ENCODE assay signal across 27 cellular contexts in genomic region chr3:133928903-133929607, GRCh38. TPM values are rescaled to one million over a fixed set of nuclear protein-coding genes. Genes with fewer than 3 reads are reported as not detected.
DNase-seq lines count a peak whose midpoint lies in the region; ATAC-seq and TF ChIP-seq lines count a peak whose summit lies in the region.
"Had no signal": no experiment of that assay in that cellular context is flagged by ENCODE, and none has a peak within 500 bp of the region (broad histone marks: within the 10 kb centered on the region; RNA-seq: fewer than 3 reads in every experiment).

No MANE protein-coding gene starts in this region.

- no peaks in the 10 kb centered on the region for H3K9me3 ChIP-seq in CD4-positive, CD25-positive, alpha-beta regulatory T cell (ENCODE audit: control insufficient read depth in 2 of 2, low read length in 2 of 2)
- H3K9me3 ChIP-seq in colonic mucosa, result no peaks in the 10 kb centered on the region
- no peaks in the 10 kb centered on the region for H3K9me3 ChIP-seq in sigmoid colon
- H3K9me3 ChIP-seq: breast epithelium, psoas muscle, suprapubic skin had no signal

- no peak for TF ChIP-seq EP300 in sigmoid colon (IDR thresholded peaks at IDR 0.05)

- no peaks in the 10 kb centered on the region for H3K27me3 ChIP-seq in CD4-positive, CD25-positive, alpha-beta regulatory T cell (ENCODE audit: control insufficient read depth, insufficient read depth, low read length)
- no peaks in the 10 kb centered on the region for H3K27me3 ChIP-seq in colonic mucosa
- no peaks in the 10 kb centered on the region for H3K27me3 ChIP-seq in sigmoid colon
- H3K27me3 ChIP-seq: breast epithelium, suprapubic skin had no signal

- peaks cover 15% of the 10 kb centered on the region for H3K4me1 ChIP-seq in CD4-positive, CD25-positive, alpha-beta regulatory T cell (ENCODE audit: control insufficient read depth, insufficient read depth, low read length, poor library complexity, severe bottlenecking)
- no peaks in the 10 kb centered on the region for H3K4me1 ChIP-seq in colonic mucosa
- H3K4me1 ChIP-seq in sigmoid colon, result peaks cover 0 to 14% (median 12%) of the 10 kb centered on the region in 4 donors

- no peak overlapping the region for H3K27ac ChIP-seq in CD4-positive, CD25-positive, alpha-beta regulatory T cell (ENCODE audit: insufficient read depth, low read length, poor library complexity, severe bottlenecking)
- H3K27ac ChIP-seq in colonic mucosa (no peak overlapping the region), sigmoid colon (no peak overlapping the region)
- H3K27ac ChIP-seq: breast epithelium, coronary artery, psoas muscle, suprapubic skin, VCaP had no signal

- no peak for ATAC-seq in CD4-positive, CD25-positive, alpha-beta regulatory T cell (ENCODE audit: low read depth in 2 of 2)
- ATAC-seq in naive thymus-derived CD8-positive, alpha-beta T cell, result no peak
- no peak for ATAC-seq in HG02970 (IDR thresholded peaks at IDR 0.05; ENCODE audit: low FRiP score, unreplicated experiment)
- ATAC-seq: HepG2; Panc1; psoas muscle; stimulated activated effector memory CD8-positive, alpha-beta T cell treated with anti-CD3 and anti-CD28 coated beads, Interleukin-12 subunit alpha, Interleukin-12 subunit beta, amount 100 ng/mL, for 72 hours had no signal

- POLR2A ChIA-PET in naive thymus-derived CD8-positive, alpha-beta T cell (lab: Charles Lee), result no interaction called here

- H3K36me3 Mint-ChIP-seq in CD4-positive, CD25-positive, alpha-beta regulatory T cell, result no peaks in the 10 kb centered on the region
- H3K36me3 Mint-ChIP-seq in naive thymus-derived CD8-positive, alpha-beta T cell, result no peaks in the 10 kb centered on the region
- H3K36me3 Mint-ChIP-seq: CD8-positive, alpha-beta memory T cell; memory B cell; stimulated activated effector memory CD8-positive, alpha-beta T cell treated with anti-CD3 and anti-CD28 coated beads, Interleukin-12 subunit alpha, Interleukin-12 subunit beta, amount 100 ng/mL, for 72 hours had no signal

- H3K27me3 Mint-ChIP-seq in CD4-positive, CD25-positive, alpha-beta regulatory T cell, result peaks cover 36% of the 10 kb centered on the region
- H3K27me3 Mint-ChIP-seq in naive thymus-derived CD8-positive, alpha-beta T cell, result peaks cover 0 to 10% (median 6%) of the 10 kb centered on the region in 5 donors

- no peak for TF ChIP-seq POLR2A in sigmoid colon (IDR thresholded peaks at IDR 0.05)

- peak overlapping the region in 3 of 4 donors; percentile 18 to 46 (median 41) for H3K4me3 Mint-ChIP-seq in CD4-positive, CD25-positive, alpha-beta regulatory T cell
- H3K4me3 Mint-ChIP-seq in naive thymus-derived CD8-positive, alpha-beta T cell, result peak overlapping the region in 7 of 10 donors; percentile 18 to 64 (median 31)
- H3K4me3 Mint-ChIP-seq: HFFc6; memory B cell; T-helper 1 cell treated with Interleukin-12 subunit alpha and Interleukin-12 subunit beta and Interleukin-4 antibody, amounts not matched to agents 30 μg/mL and 1 μg/mL, for 36 hours had no signal

- H3K9me3 Mint-ChIP-seq in CD4-positive, CD25-positive, alpha-beta regulatory T cell, result no peaks in the 10 kb centered on the region
- H3K9me3 Mint-ChIP-seq in naive thymus-derived CD8-positive, alpha-beta T cell, result no peaks in the 10 kb centered on the region
- H3K9me3 Mint-ChIP-seq: CD8-positive, alpha-beta memory T cell; HFFc6; memory B cell; stimulated activated effector memory CD8-positive, alpha-beta T cell treated with anti-CD3 and anti-CD28 coated beads, Interleukin-12 subunit alpha, Interleukin-12 subunit beta, amount 100 ng/mL, for 72 hours; T-helper 1 cell treated with Interleukin-12 subunit alpha and Interleukin-12 subunit beta and Interleukin-4 antibody, amounts not matched to agents 30 μg/mL and 1 μg/mL, for 36 hours had no signal

- 86 to 92% methylated on average over 14 of the region's 14 CpGs for WGBS in sigmoid colon, 2 donors

- peak overlapping the region in 2 of 3 donors; percentile 53 to 54 for H3K27ac Mint-ChIP-seq in CD4-positive, CD25-positive, alpha-beta regulatory T cell
- H3K27ac Mint-ChIP-seq in naive thymus-derived CD8-positive, alpha-beta T cell, result peak overlapping the region in 1 of 10 donors; percentile 7
- H3K27ac Mint-ChIP-seq: HFFc6; memory B cell; stimulated activated effector memory CD8-positive, alpha-beta T cell treated with anti-CD3 and anti-CD28 coated beads, Interleukin-12 subunit alpha, Interleukin-12 subunit beta, amount 100 ng/mL, for 72 hours; T-helper 1 cell treated with Interleukin-12 subunit alpha and Interleukin-12 subunit beta and Interleukin-4 antibody, amounts not matched to agents 30 μg/mL and 1 μg/mL, for 36 hours had no signal

- no peaks in the 10 kb centered on the region for H3K36me3 ChIP-seq in CD4-positive, CD25-positive, alpha-beta regulatory T cell (ENCODE audit: control insufficient read depth, insufficient read depth, low read length)
- no peaks in the 10 kb centered on the region for H3K36me3 ChIP-seq in colonic mucosa
- H3K36me3 ChIP-seq in sigmoid colon, result no peaks in the 10 kb centered on the region
- H3K36me3 ChIP-seq: breast epithelium, suprapubic skin had no signal

- intact Hi-C loops in colonic mucosa (cut with DNase I) (loop anchor here (2.0 to 10.0 kb wide), 3 partner anchors 110 to 1204 kb away; partner anchors contain the start of genes NPHP3 and TOPBP1), sigmoid colon (cut with DNase I) (loop anchor here (5.0 to 10.0 kb wide), 2 partner anchors 267 to 1204 kb away; partner anchors contain the start of genes NPHP3 and TOPBP1)

- no peak overlapping the region for H3K9ac ChIP-seq in colonic mucosa (ENCODE audit: low read depth in 2 of 2, low read length in 2 of 2)

- H3K4me1 Mint-ChIP-seq in CD4-positive, CD25-positive, alpha-beta regulatory T cell, result peaks cover 0 to 18% (median 7%) of the 10 kb centered on the region in 4 donors
- peaks cover 6 to 11% (median 9%) of the 10 kb centered on the region in 4 donors for H3K4me1 Mint-ChIP-seq in naive thymus-derived CD8-positive, alpha-beta T cell

- no peak for DNase-seq in CD4-positive, CD25-positive, alpha-beta regulatory T cell
- peak; percentile 34 for DNase-seq in EL
- DNase-seq in colonic mucosa, result peak; percentile 12
- DNase-seq in naive thymus-derived CD8-positive, alpha-beta T cell, result no peak
- no peak for DNase-seq in NCI-H1694 (lab: John Stamatoyannopoulos, UW)
- no peak for DNase-seq in sigmoid colon
- no peak for DNase-seq in CD1c-positive myeloid dendritic cell (ENCODE audit: extremely low spot score)
- DNase-seq: activated CD4-positive, alpha-beta T cell treated with anti-CD3 and anti-CD28 coated beads, Interleukin-2, amount 50 U/mL, for 1 hour; activated effector memory CD4-positive, alpha-beta T cell treated with Interleukin-2 at 50 U/mL for 16 hours; CD8-positive, alpha-beta memory T cell; DMS79; HFFc6; NCI-H1417 treated with DMSO at 0.1 percent for 48 hours; NCI-H2107; NCI-H510A; psoas muscle; stimulated activated CD4-positive, alpha-beta T cell treated with anti-CD3 and anti-CD28 coated beads, Interleukin-2, amount 100 ng/mL, for 24 hours had no signal

- TF ChIP-seq CTCF in colonic mucosa (IDR thresholded peaks at IDR 0.05), result no peak
- TF ChIP-seq CTCF in sigmoid colon (IDR thresholded peaks at IDR 0.05), result no peak

- no peak overlapping the region for H3K4me3 ChIP-seq in CD4-positive, CD25-positive, alpha-beta regulatory T cell (ENCODE audit: low read depth, low read length)
- H3K4me3 ChIP-seq in colonic mucosa, result no peak overlapping the region
- H3K4me3 ChIP-seq in sigmoid colon, result no peak overlapping the region
- H3K4me3 ChIP-seq: breast epithelium, coronary artery, psoas muscle, suprapubic skin had no signal

RNA-seq across cellular contexts. Expression of gene RAB6B, which starts 33.4 kb away (rescaled TPM):
- 0.94 TPM for total RNA-seq in CD4-positive, CD25-positive, alpha-beta regulatory T cell
- polyA plus RNA-seq in CD4-positive, CD25-positive, alpha-beta regulatory T cell, result under 1 TPM; 0.16 to 0.41 (median 0.25) TPM
- total RNA-seq in colonic mucosa, result 1 to 10 TPM; 2.6 to 5.6 TPM
- not detected for total RNA-seq in naive thymus-derived CD8-positive, alpha-beta T cell
- under 1 TPM; 0.25 to 0.38 (median 0.28) TPM for polyA plus RNA-seq in naive thymus-derived CD8-positive, alpha-beta T cell
- total RNA-seq in sigmoid colon, result 1 to 10 TPM; 4.3 to 8.0 (median 5.5) TPM
- polyA plus RNA-seq in sigmoid colon, result 10 to 100 TPM in 1 of 3 donors, 1 to 10 TPM in 1, under 1 TPM in 1; 0.60 to 19.7 (median 5.1) TPM
- total RNA-seq: HepG2 had no signal

Comparison
In these comparisons a context has a peak if more than half of its experiments do, and no peak if none do; other contexts are left out.
1. DNase-seq: peak in EL (single experiment) and colonic mucosa (single experiment); none in CD4-positive, CD25-positive, alpha-beta regulatory T cell (0 of 3), naive thymus-derived CD8-positive, alpha-beta T cell (0 of 10), NCI-H1694 (single experiment), sigmoid colon (single experiment) and CD1c-positive myeloid dendritic cell (single experiment).